In the genomic region with DNA sequence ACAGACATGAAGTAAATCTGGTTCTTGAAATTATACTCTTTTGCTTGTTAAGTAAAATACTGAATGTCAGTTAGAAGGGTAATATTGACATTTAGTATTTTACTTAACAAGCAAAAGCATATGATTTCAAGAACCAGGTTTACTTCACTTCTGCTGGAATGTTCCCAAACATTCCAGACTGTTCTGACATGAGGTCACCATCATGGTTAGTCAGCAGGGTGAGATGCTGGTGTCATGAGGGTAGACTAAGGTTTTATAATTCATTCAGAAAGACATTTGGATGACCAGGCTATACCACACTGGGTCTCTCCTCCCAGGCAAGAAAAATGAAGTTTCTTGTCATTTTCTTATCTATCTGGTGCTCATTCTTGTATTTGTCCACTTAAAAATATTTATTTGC, we compare ENCODE assay signal across 23 cellular contexts.
A peak's percentile ranks its signal among the peaks of the same experiment; 100 is the strongest.
DNase-seq lines count a peak whose midpoint lies in the region; ATAC-seq, FAIRE-seq and TF ChIP-seq lines count a peak whose summit lies in the region.
"Had no signal": no experiment of that assay in that cellular context is flagged by ENCODE, and none has a peak within 500 bp of the region (broad histone marks: within the 10 kb centered on the region; RNA-seq: fewer than 3 reads in every experiment).

No MANE protein-coding gene starts in this region.

- TF ChIP-seq CTCF in fibroblast of pulmonary artery (IDR thresholded peaks at IDR 0.05; ENCODE audit: low read length, missing control alignments) (no peak), pancreas (IDR thresholded peaks at IDR 0.05) (no peak)

- H3K36me3 ChIP-seq in pancreas, result no peaks in the 10 kb centered on the region
- H3K36me3 ChIP-seq: BLaER1, left ventricle myocardium inferior had no signal

- H3K4me1 ChIP-seq in pancreas, result no peaks in the 10 kb centered on the region
- H3K4me1 ChIP-seq: BLaER1, left ventricle myocardium inferior, testis had no signal

- H3K27me3 ChIP-seq in pancreas, result no peaks in the 10 kb centered on the region
- H3K27me3 ChIP-seq: BLaER1, testis had no signal

- intact Hi-C loops in pancreas (cut with DNase I), result no loop called here

- H3K27ac ChIP-seq in pancreas, result no peak overlapping the region
- H3K27ac ChIP-seq: BLaER1, left ventricle myocardium inferior, testis had no signal

- no peak for FAIRE-seq in pancreas (lab: Jason Lieb, UNC)
- FAIRE-seq: GM18507, GM19239 had no signal

- H3K4me3 ChIP-seq in fibroblast of pulmonary artery (replicated peaks; ENCODE audit: low read depth, low read length) (no peak overlapping the region), skeletal muscle cell (ENCODE audit: low read depth, low read length) (no peak overlapping the region), pancreas (no peak overlapping the region)
- H3K4me3 ChIP-seq: BLaER1, left ventricle myocardium inferior, testis had no signal

- ATAC-seq in GM18861 (IDR thresholded peaks at IDR 0.05; ENCODE audit: unreplicated experiment), result no peak
- no peak for ATAC-seq in pancreas
- ATAC-seq: activated CD8-positive, alpha-beta T cell treated with anti-CD3 and anti-CD28 coated beads for 36 hours; T-helper 17 cell had no signal

- peak; percentile 63 for DNase-seq in GM04504 (ENCODE audit: low read depth)
- peak; percentile 46 for DNase-seq in amniotic epithelial cell (ENCODE audit: low read depth)
- DNase-seq in fibroblast of pulmonary artery (ENCODE audit: low read depth), result peak; percentile 10
- peak; percentile 65 for DNase-seq in skeletal muscle cell (ENCODE audit: low read depth)
- no peak for DNase-seq in HPDE6-E6E7 (ENCODE audit: extremely low spot score)
- DNase-seq in activated gamma-delta T cell (lab: John Stamatoyannopoulos, UW), result no peak
- no peak for DNase-seq in pancreas
- DNase-seq: activated CD8-positive, alpha-beta T cell treated with anti-CD3 and anti-CD28 coated beads for 36 hours; activated T-cell treated with anti-CD3 and anti-CD28 coated beads, Interleukin-2, amount 50 U/mL, for 48 hours; central memory CD4-positive, alpha-beta T cell; DMS153; effector CD8-positive, alpha-beta T cell; foreskin melanocyte; left ventricle myocardium inferior; NCI-H1694 treated with DMSO at 0.1 percent for 48 hours; NCI-H510A; Right ventricle myocardium superior; T-helper 17 cell; testis had no signal

- no peaks in the 10 kb centered on the region for H3K9me3 ChIP-seq in pancreas
- H3K9me3 ChIP-seq: BLaER1, left ventricle myocardium inferior, testis had no signal

Comparison
In these comparisons a context has a peak if more than half of its experiments do, and no peak if none do; other contexts are left out.
1. DNase-seq: peak in GM04504 (single experiment), amniotic epithelial cell (single experiment), fibroblast of pulmonary artery (single experiment) and skeletal muscle cell (single experiment); none in HPDE6-E6E7 (single experiment), activated gamma-delta T cell (single experiment) and pancreas (0 of 6).